Comparison of ENCODE assay signal across 16 cellular contexts in genomic region chr16:58591083-58591482, GRCh38.
"Had no signal": no experiment of that assay in that cellular context is flagged by ENCODE, and none has a peak within 500 bp of the region (broad histone marks: within the 10 kb centered on the region; RNA-seq: fewer than 3 reads in every experiment).

No MANE protein-coding gene starts in this region.

- H3K9me3 ChIP-seq: transverse colon, vagina had no signal

- H3K9me3 Mint-ChIP-seq: activated naive CD8-positive, alpha-beta T cell treated with anti-CD3 and anti-CD28 coated beads for 36 hours; brain; central memory CD8-positive, alpha-beta T cell; stimulated activated naive B cell treated with anti-CD40 and anti-IgM and Interleukin-4, amounts not matched to agents 10 μg/mL and 1 μg/mL and 100 μg/mL, for 72 hours had no signal

- H3K27me3 Mint-ChIP-seq: activated naive CD8-positive, alpha-beta T cell treated with anti-CD3 and anti-CD28 coated beads for 36 hours; brain; central memory CD8-positive, alpha-beta T cell; stimulated activated naive B cell treated with anti-CD40 and anti-IgM and Interleukin-4, amounts not matched to agents 10 μg/mL and 1 μg/mL and 100 μg/mL, for 72 hours had no signal

- H3K4me3 ChIP-seq: SK-N-MC, transverse colon, vagina had no signal

- DNase-seq: activated naive CD8-positive, alpha-beta T cell treated with anti-CD3 and anti-CD28 coated beads for 36 hours; amygdala; cortex of kidney; effector CD8-positive, alpha-beta T cell; foreskin fibroblast; hypothalamus; kidney glomerular epithelial cell; retina; stimulated activated naive B cell treated with anti-CD40 and anti-IgM and Interleukin-4, amounts not matched to agents 10 μg/mL and 1 μg/mL and 100 μg/mL, for 72 hours; substantia nigra; transverse colon had no signal

- H3K27me3 ChIP-seq: transverse colon, vagina had no signal

- ATAC-seq: stimulated activated naive B cell treated with anti-CD40 and anti-IgM and Interleukin-4, amounts not matched to agents 10 μg/mL and 1 μg/mL and 100 μg/mL, for 72 hours had no signal

- H3K27ac Mint-ChIP-seq: activated naive CD8-positive, alpha-beta T cell treated with anti-CD3 and anti-CD28 coated beads for 36 hours; stimulated activated naive B cell treated with anti-CD40 and anti-IgM and Interleukin-4, amounts not matched to agents 10 μg/mL and 1 μg/mL and 100 μg/mL, for 72 hours had no signal

- H3K4me1 ChIP-seq: parathyroid adenoma, transverse colon, vagina had no signal

- H3K4me1 Mint-ChIP-seq: brain had no signal

- H3K4me3 Mint-ChIP-seq: activated naive CD8-positive, alpha-beta T cell treated with anti-CD3 and anti-CD28 coated beads for 36 hours; brain; central memory CD8-positive, alpha-beta T cell; stimulated activated naive B cell treated with anti-CD40 and anti-IgM and Interleukin-4, amounts not matched to agents 10 μg/mL and 1 μg/mL and 100 μg/mL, for 72 hours had no signal

- H3K27ac ChIP-seq: parathyroid adenoma, SK-N-MC, transverse colon, vagina had no signal
